Comparison of ENCODE assay signal across 8 cellular contexts in genomic region chr14:81710232-81710845, GRCh38.
DNase-seq lines count a peak whose midpoint lies in the region; ATAC-seq and TF ChIP-seq lines count a peak whose summit lies in the region.

No MANE protein-coding gene starts in this region.

- no peaks in the 10 kb centered on the region for H3K4me1 ChIP-seq in mammary epithelial cell (ENCODE audit: insufficient read depth, low read length)
- H3K4me1 ChIP-seq in mesendoderm (ENCODE audit: control insufficient read depth, low read depth, low read length): no peaks in the 10 kb centered on the region

- intact Hi-C loops in mammary epithelial cell (cut with micrococcal nuclease): no loop called here
- intact Hi-C loops in posterior vena cava (cut with DNase I): no loop called here
- intact Hi-C loops in left colon (cut with DNase I, micrococcal nuclease): no loop called here

- no peak overlapping the region for H3K18ac ChIP-seq in mesendoderm (ENCODE audit: low read length)

- no peak overlapping the region for H2AK5ac ChIP-seq in mesendoderm (ENCODE audit: low read length)

- peak; percentile 62 to 64 for TF ChIP-seq CTCF in mammary epithelial cell (conservative IDR thresholded peaks at IDR 0.05 in 1 of 2, IDR thresholded peaks at IDR 0.05 in 1 of 2; ENCODE audit: extremely low read depth in 1 of 2, insufficient read depth in 1 of 2, low read depth in 1 of 2, low read length in 2 of 2)

- H3K27ac ChIP-seq in mammary epithelial cell (ENCODE audit: insufficient read depth, low read depth, low read length) (no peak overlapping the region), mesendoderm (ENCODE audit: low read depth, low read length) (no peak overlapping the region)

- H3K4me2 ChIP-seq in mammary epithelial cell (ENCODE audit: insufficient read depth, low read depth, low read length) (no peak overlapping the region), mesendoderm (ENCODE audit: low read length) (no peak overlapping the region)

- no peak overlapping the region for H3K23ac ChIP-seq in mesendoderm (ENCODE audit: low read length)

- no peak overlapping the region for H4K8ac ChIP-seq in mesendoderm (ENCODE audit: low read depth, low read length)

- no peaks in the 10 kb centered on the region for H4K20me1 ChIP-seq in mammary epithelial cell (ENCODE audit: insufficient read depth, low read length)

- peak; percentile 1 for DNase-seq in EL
- DNase-seq in HEK293T (ENCODE audit: extremely low spot score): peak; percentile 21
- peak; percentile 25 for DNase-seq in NCI-H460 (ENCODE audit: extremely low read depth, low read depth)
- DNase-seq in mammary epithelial cell: peak; percentile 20
- peak; percentile 65 for DNase-seq in mesendoderm
- DNase-seq in posterior vena cava (ENCODE audit: low spot score): no peak
- no peak for DNase-seq in left colon

- H3K79me2 ChIP-seq in mammary epithelial cell (ENCODE audit: insufficient read depth, low read length) (no peaks in the 10 kb centered on the region), mesendoderm (ENCODE audit: control insufficient read depth, insufficient read depth, low read length) (no peaks in the 10 kb centered on the region)

- H3K9me3 ChIP-seq in mammary epithelial cell (replicated peaks; ENCODE audit: insufficient read depth, low read length): no peaks in the 10 kb centered on the region

- WGBS in mammary epithelial cell (ENCODE audit: low coverage, missing lambda C conversion rate): 54% methylated on average over 2 of the region's 2 CpGs
- WGBS in mesendoderm (ENCODE audit: extremely low coverage, insufficient coverage, low lambda C conversion rate): no CpG with 5 or more reads among the region's 2 CpGs

- H3K9ac ChIP-seq in mammary epithelial cell (ENCODE audit: insufficient read depth, low read length) (no peak overlapping the region), mesendoderm (ENCODE audit: low read length) (no peak overlapping the region)

- H3K36me3 ChIP-seq in mammary epithelial cell (ENCODE audit: insufficient read depth, low read length): no peaks in the 10 kb centered on the region
- no peaks in the 10 kb centered on the region for H3K36me3 ChIP-seq in mesendoderm (ENCODE audit: control insufficient read depth, insufficient read depth, low read length)

- no peak overlapping the region for H2BK120ac ChIP-seq in mesendoderm (ENCODE audit: low read depth, low read length)

- ATAC-seq in left colon (no peak), esophagus mucosa (no peak)

- no TSS peak for BruUV-seq in mammary epithelial cell (replicated peaks; lab: Mats Ljungman, UMichigan)

- in situ Hi-C loops in mammary epithelial cell (cut with MboI; ENCODE audit: low sequenced_read_pairs in 2 of 2): no loop called here

- H4K5ac ChIP-seq in mesendoderm (ENCODE audit: low read length): no peak overlapping the region

- no peak overlapping the region for H2BK15ac ChIP-seq in mesendoderm (replicated peaks; ENCODE audit: low read depth)

- POLR2A ChIA-PET in HEK293T (lab: Yijun Ruan, JAX): no interaction called here

- dilution Hi-C loops in mammary epithelial cell (cut with HindIII; ENCODE audit: low sequenced_read_pairs): no loop called here

- H3K27me3 ChIP-seq in mammary epithelial cell (ENCODE audit: insufficient read depth, low read length) (no peaks in the 10 kb centered on the region), mesendoderm (ENCODE audit: insufficient read depth, low read length, poor library complexity) (no peaks in the 10 kb centered on the region)

- H2BK5ac ChIP-seq in mesendoderm (ENCODE audit: low read length): no peak overlapping the region

- H3K4me3 ChIP-seq in mammary epithelial cell (replicated peaks in 1 of 3; ENCODE audit: insufficient read depth in 1 of 3, low read depth in 2 of 3, low read length in 3 of 3) (no peak overlapping the region), mesendoderm (ENCODE audit: low read length) (no peak overlapping the region)

- no peak overlapping the region for H3K56ac ChIP-seq in mesendoderm (ENCODE audit: low read length)

- no peaks in the 10 kb centered on the region for H3K79me1 ChIP-seq in mesendoderm (ENCODE audit: low read length)

- H2AFZ ChIP-seq in mammary epithelial cell (ENCODE audit: low read depth, low read length): no peak overlapping the region

- H3K4ac ChIP-seq in mesendoderm (ENCODE audit: low read depth, low read length): no peak overlapping the region

- CTCF ChIA-PET in HEK293T (lab: Yijun Ruan, JAX): interaction anchor here (0.7 kb wide), 1 partner anchor 1196 kb away, joined by 3 read pairs; no protein-coding TSS in a partner anchor
- CTCF ChIA-PET in mammary epithelial cell (lab: Charles Lee; ENCODE audit: low non-redundant PET): interaction anchor here (0.7 kb wide), 1 partner anchor 283 kb away, joined by 5 read pairs; no protein-coding TSS in a partner anchor

TF ChIP-seq in HEK293T, 16 proteins besides CTCF, POLR2A, EP300 and RAD21:
- TF ChIP-seq ZNF384 (IDR thresholded peaks at IDR 0.05) (no peak), FOXK2 (IDR thresholded peaks at IDR 0.05) (no peak)

Comparison
In these comparisons a context has a peak if more than half of its experiments do, and no peak if none do; other contexts are left out.
1. DNase-seq: peak in EL (single experiment), HEK293T (single experiment), NCI-H460 (single experiment), mammary epithelial cell (single experiment) and mesendoderm (single experiment); none in posterior vena cava (single experiment) and left colon (0 of 2).